ENCODE assay signal across 1 cellular context in genomic region chr11:86122773-86123172, GRCh38.
TF ChIP-seq lines count a peak whose summit lies in the region.

No MANE protein-coding gene starts in this region.

TF ChIP-seq in HEK293T, 16 proteins besides CTCF, POLR2A, EP300 and RAD21 (continued from another document):
- TF ChIP-seq ZNF384 (IDR thresholded peaks at IDR 0.05) = no peak
